In genomic region chr12:6382371-6382770, GRCh38 we compare ENCODE assay signal across 23 cellular contexts. TPM values are rescaled to one million over a fixed set of nuclear protein-coding genes. Genes with fewer than 3 reads are reported as not detected.
DNase-seq lines count a peak whose midpoint lies in the region; ATAC-seq, FAIRE-seq and TF ChIP-seq lines count a peak whose summit lies in the region.
"Had no signal": no experiment of that assay in that cellular context is flagged by ENCODE, and none has a peak within 500 bp of the region (broad histone marks: within the 10 kb centered on the region; RNA-seq: fewer than 3 reads in every experiment).

No MANE protein-coding gene starts in this region.

- FAIRE-seq in A549 (lab: Jason Lieb, UNC) = no peak
- FAIRE-seq: keratinocyte had no signal

- TF ChIP-seq EP300 in A549 (IDR thresholded peaks at IDR 0.05) (no peak), gastroesophageal sphincter (IDR thresholded peaks at IDR 0.05) (no peak)

- H3K4me1 ChIP-seq in A549 (peaks cover 43% of the 10 kb centered on the region), HCT116 (ENCODE audit: control insufficient read depth in 1 of 2, insufficient read depth in 2 of 2, low read length in 2 of 2) (peaks cover 34 to 55% of the 10 kb centered on the region in 2 experiments), gastroesophageal sphincter (peaks cover 1 to 83% (median 28%) of the 10 kb centered on the region in 3 donors), stomach smooth muscle (ENCODE audit: control insufficient read depth, insufficient read depth, low read length) (peaks cover 57% of the 10 kb centered on the region)

- H3K9me3 Mint-ChIP-seq in chondrocyte (ENCODE audit: low read depth) = no peaks in the 10 kb centered on the region
- H3K9me3 Mint-ChIP-seq: activated naive CD4-positive, alpha-beta T cell treated with anti-CD3 and anti-CD28 coated beads, Interleukin-2, amount 50 U/mL, for 72 hours had no signal

- H3K27ac Mint-ChIP-seq in chondrocyte (ENCODE audit: unreplicated experiment) = no peak overlapping the region
- H3K27ac Mint-ChIP-seq: activated naive CD4-positive, alpha-beta T cell treated with anti-CD3 and anti-CD28 coated beads, Interleukin-2, amount 50 U/mL, for 72 hours; T-helper 17 cell had no signal

- no peak for DNase-seq in A549 (ENCODE audit: low read depth in 1 of 2, low spot score in 1 of 2)
- DNase-seq in HCT116 (ENCODE audit: low read depth, low spot score) = no peak
- no peak for DNase-seq in chondrocyte (ENCODE audit: low spot score)
- no peak for DNase-seq in SKM-1 treated with dmso at 0.1 percent for 144 hours (lab: John Stamatoyannopoulos, UW; ENCODE audit: unreplicated experiment)
- DNase-seq: activated CD4-positive, alpha-beta T cell treated with anti-CD3 and anti-CD28 coated beads, Interleukin-2, amount 50 U/mL, for 1 hour; C1 segment of cervical spinal cord; effector memory CD4-positive, alpha-beta T cell; EL; gastrocnemius medialis; lower lobe of right lung; NCI-H1436 treated with DMSO at 0.1 percent for 48 hours; NCI-H510A treated with DMSO at 0.1 percent for 48 hours; nucleus accumbens; T-helper 17 cell had no signal

- H3K27me3 ChIP-seq in HCT116 (ENCODE audit: insufficient read depth, low read length) (no peaks in the 10 kb centered on the region), gastroesophageal sphincter (no peaks in the 10 kb centered on the region), stomach smooth muscle (ENCODE audit: control insufficient read depth in 1 of 2, insufficient read depth in 2 of 2, low read length in 2 of 2) (no peaks in the 10 kb centered on the region)
- H3K27me3 ChIP-seq: gastrocnemius medialis, SJSA1 had no signal

- H3K36me3 Mint-ChIP-seq in chondrocyte (ENCODE audit: low read depth) = no peaks in the 10 kb centered on the region

- RAD21 ChIA-PET in HCT116 (lab: Charles Lee; ENCODE audit: low non-redundant PET in 1 of 2, low total read pairs in 2 of 2, uncharacterized antibody in 2 of 2, unreplicated experiment in 2 of 2) = no interaction called here

- H3K79me2 ChIP-seq in HCT116 (ENCODE audit: insufficient read depth, low read length) = peaks cover 44% of the 10 kb centered on the region

- no peaks in the 10 kb centered on the region for H4K20me1 ChIP-seq in HCT116 (ENCODE audit: insufficient read depth)

- POLR2A ChIA-PET in A549 (lab: Yijun Ruan, JAX) (interaction anchor here (2.7 to 2.9 kb wide), 2 partner anchors 11 to 45 kb away, joined by 12 to 38 read pairs; no protein-coding TSS in a partner anchor), HCT116 (lab: Charles Lee) (interaction anchor here (3.2 kb wide), 1 partner anchor 11 kb away, joined by 13 read pairs; no protein-coding TSS in a partner anchor)

- peak overlapping the region; percentile 99 to 100 for H3K27ac ChIP-seq in A549
- no peak overlapping the region; the same call in 1 of the 2 replicates for H3K27ac ChIP-seq in HCT116 (ENCODE audit: low read depth, low read length)
- H3K27ac ChIP-seq in gastroesophageal sphincter = peak overlapping the region in 3 of 4 donors; percentile 94 to 97 (median 97)
- H3K27ac ChIP-seq in stomach smooth muscle (ENCODE audit: low read length) = peak overlapping the region; percentile 94
- H3K27ac ChIP-seq: KMS-11, SJSA1 had no signal

- H3K4me3 Mint-ChIP-seq in chondrocyte (ENCODE audit: unreplicated experiment) = no peak overlapping the region

- TF ChIP-seq POLR2A in A549 (IDR thresholded peaks at IDR 0.05; ENCODE audit: low read length) = no peak
- no peak for TF ChIP-seq POLR2A in HCT116 (IDR thresholded peaks at IDR 0.05; ENCODE audit: borderline replicate concordance, extremely low read depth, insufficient read depth, insufficient read length)
- no peak for TF ChIP-seq POLR2A in gastroesophageal sphincter (IDR thresholded peaks at IDR 0.05)

- no peaks in the 10 kb centered on the region for H3K9me3 ChIP-seq in A549
- H3K9me3 ChIP-seq in HCT116 (ENCODE audit: control insufficient read depth in 1 of 2, insufficient read depth in 1 of 2, low read depth in 1 of 2, low read length in 2 of 2) = no peaks in the 10 kb centered on the region
- H3K9me3 ChIP-seq in gastroesophageal sphincter = no peaks in the 10 kb centered on the region
- no peaks in the 10 kb centered on the region for H3K9me3 ChIP-seq in stomach smooth muscle (ENCODE audit: control insufficient read depth in 2 of 2, low read length in 2 of 2)
- H3K9me3 ChIP-seq: gastrocnemius medialis, lower lobe of right lung, SJSA1 had no signal

- 89% methylated on average over 7 of the region's 7 CpGs for WGBS in A549 (ENCODE audit: missing lambda C conversion rate)
- WGBS in gastroesophageal sphincter (ENCODE audit: low coverage in 1 of 2), 2 donors = 71 to 80% methylated on average over 6 to 7 of the region's 7 CpGs

- H3K4me1 Mint-ChIP-seq in chondrocyte (ENCODE audit: low read depth) = peaks cover 19% of the 10 kb centered on the region

- H2AFZ ChIP-seq in HCT116 (ENCODE audit: low read depth, low read length, poor library complexity, severe bottlenecking) = no peak overlapping the region

- H3K9me2 ChIP-seq in HCT116 (ENCODE audit: insufficient read depth) = no peaks in the 10 kb centered on the region

- H3K4me3 ChIP-seq in A549 (no peak overlapping the region), HCT116 (replicated peaks in 1 of 2; ENCODE audit: low read depth in 1 of 2, low read length in 2 of 2) (no peak overlapping the region), gastroesophageal sphincter (no peak overlapping the region), stomach smooth muscle (ENCODE audit: low read length in 2 of 2) (no peak overlapping the region)
- H3K4me3 ChIP-seq: SJSA1 had no signal

- no TSS peak for BruUV-seq in HCT116 (replicated peaks; lab: Mats Ljungman, UMichigan)

- intact Hi-C loops in HCT116 (cut with micrococcal nuclease) = no loop called here

- no peak for TF ChIP-seq RAD21 in A549 (conservative IDR thresholded peaks at IDR 0.05 in 1 of 2, IDR thresholded peaks at IDR 0.05 in 1 of 2)
- TF ChIP-seq RAD21 in HCT116 (IDR thresholded peaks at IDR 0.05; ENCODE audit: low read depth) = no peak

- no peak for TF ChIP-seq CTCF in A549 (IDR thresholded peaks at IDR 0.05)
- no peak for TF ChIP-seq CTCF in HCT116 (IDR thresholded peaks at IDR 0.05 in 2 of 3, conservative IDR thresholded peaks at IDR 0.05 in 1 of 3; ENCODE audit: borderline replicate concordance in 1 of 3, insufficient read depth in 1 of 3, low read depth in 2 of 3, low read length in 2 of 3)
- no peak for TF ChIP-seq CTCF in gastroesophageal sphincter (IDR thresholded peaks at IDR 0.05)
- TF ChIP-seq CTCF in chondrocyte (IDR thresholded peaks at IDR 0.05) = no peak

- CTCF ChIA-PET in A549 (lab: Yijun Ruan, JAX) = interaction anchor here (1.7 to 7.0 kb wide), 4 partner anchors 26 to 59 kb away, joined by 3 to 51 read pairs (median 8); partner anchors contain the start of gene TNFRSF1A
- CTCF ChIA-PET in HCT116 (lab: Charles Lee) = no interaction called here

- no peaks in the 10 kb centered on the region for H3K27me3 Mint-ChIP-seq in chondrocyte (ENCODE audit: low read depth)

- ATAC-seq in A549 (no peak), HCT116 (no peak), gastroesophageal sphincter (no peak), HG02623 (IDR thresholded peaks at IDR 0.05; ENCODE audit: unreplicated experiment) (no peak), SK-N-SH treated with all-trans-retinoic acid at 6 μM for 48 hours (no peak)
- ATAC-seq: esophagus mucosa, gastrocnemius medialis, lower lobe of right lung, T-helper 17 cell had no signal

- H3K36me3 ChIP-seq in HCT116 (ENCODE audit: control insufficient read depth in 1 of 2, insufficient read depth in 2 of 2, low read length in 2 of 2) = peaks cover 10 to 15% of the 10 kb centered on the region in 2 experiments; a peak in 3 of 4 replicates
- peaks cover 0 to 17% of the 10 kb centered on the region in 2 donors for H3K36me3 ChIP-seq in gastroesophageal sphincter
- H3K36me3 ChIP-seq in stomach smooth muscle (ENCODE audit: control insufficient read depth in 2 of 2, insufficient read depth in 2 of 2, low read length in 2 of 2) = peaks cover 15% of the 10 kb centered on the region in 2 donors

- H3K9ac ChIP-seq in HCT116 (ENCODE audit: low read length) (peak overlapping the region; percentile 93; the same call in 1 of the 2 replicates), stomach smooth muscle (ENCODE audit: low read length in 2 of 2) (peak overlapping the region in 1 of 2 donors; percentile 95)
- H3K9ac ChIP-seq: KMS-11 had no signal

- H3K4me2 ChIP-seq in A549 (no peak overlapping the region), HCT116 (ENCODE audit: low read length) (peak overlapping the region; percentile 86)
- H3K4me2 ChIP-seq: KMS-11 had no signal

TF ChIP-seq in SK-N-SH treated with all-trans-retinoic acid at 6 μM for 48 hours, 23 proteins besides CTCF, POLR2A, EP300 and RAD21 (continues in another document):
- TF ChIP-seq ZNF8 (CRISPR knock-in tag; IDR thresholded peaks at IDR 0.05) = no peak
- no peak for TF ChIP-seq ZNF70 (CRISPR knock-in tag; IDR thresholded peaks at IDR 0.05)
- TF ChIP-seq GLIS3 (CRISPR knock-in tag; IDR thresholded peaks at IDR 0.05) = no peak

RNA-seq across cellular contexts. Expression of gene LTBR, which starts 1.6 kb away (rescaled TPM):
- 57.3 and 63.9 TPM in 2 replicates for polyA plus RNA-seq in A549 (2011; rRNA removed)
- polyA plus RNA-seq in A549 (2012; cell fraction: cytosol; rRNA removed) = 72.7 and 103 TPM in 2 replicates
- polyA plus RNA-seq in A549 (2012; cell fraction: nucleus; rRNA removed) = 137 and 148 TPM in 2 replicates
- polyA plus RNA-seq in A549 (2017; fragmentation: RNase III; extraction: RNeasy Plus Mini Kit Qiagen cat#74134 plus additional on column Dnase treatment) = 90.4 to 110 TPM (median 109 TPM) in 3 replicates
- polyA minus RNA-seq in A549 (2011; rRNA and poly(A)+ RNA removed) = 47.1 and 54.7 TPM in 2 replicates
- total RNA-seq in HCT116 (2021; ENCODE audit: unreplicated experiment) = 128 TPM
- 91.2 and 100 TPM in 2 replicates for polyA plus RNA-seq in HCT116 (2012)
- 100 to 1,000 TPM in 3 of 4 donors, 10 to 100 TPM in 1; 86.5 to 139 (median 119) TPM for total RNA-seq in gastroesophageal sphincter
- total RNA-seq in chondrocyte = 11.8 to 46.5 TPM (median 41.1 TPM) in 3 replicates

RNA-seq across cellular contexts. Expression of gene SCNN1A, which starts 7.0 kb away (rescaled TPM):
- polyA plus RNA-seq in A549 (2011; rRNA removed) = 7.0 and 7.6 TPM in 2 replicates
- polyA plus RNA-seq in A549 (2012; cell fraction: cytosol; rRNA removed) = 4.2 and 6.8 TPM in 2 replicates
- polyA plus RNA-seq in A549 (2012; cell fraction: nucleus; rRNA removed) = 14.1 and 14.4 TPM in 2 replicates
- 4.3 to 6.0 TPM (median 5.7 TPM) in 3 replicates for polyA plus RNA-seq in A549 (2017; fragmentation: RNase III; extraction: RNeasy Plus Mini Kit Qiagen cat#74134 plus additional on column Dnase treatment)
- 6.4 and 12.4 TPM in 2 replicates for polyA minus RNA-seq in A549 (2011; rRNA and poly(A)+ RNA removed)
- total RNA-seq in HCT116 (2021; ENCODE audit: unreplicated experiment) = 118 TPM
- 150 and 159 TPM in 2 replicates for polyA plus RNA-seq in HCT116 (2012)
- 10 to 100 TPM in 1 of 4 donors, 1 to 10 TPM in 1, under 1 TPM in 1, not detected in 1; 0.62 to 19.9 (median 5.2) TPM for total RNA-seq in gastroesophageal sphincter
- total RNA-seq in chondrocyte = 0.87 to 2.6 TPM (median 1.9 TPM) in 3 replicates

RNA-seq across cellular contexts. Expression of gene TNFRSF1A, which starts 40.5 kb away (rescaled TPM):
- polyA plus RNA-seq in A549 (2011; rRNA removed) = 460 and 621 TPM in 2 replicates
- polyA plus RNA-seq in A549 (2012; cell fraction: cytosol; rRNA removed) = 275 and 344 TPM in 2 replicates
- polyA plus RNA-seq in A549 (2012; cell fraction: nucleus; rRNA removed) = 409 and 455 TPM in 2 replicates
- polyA plus RNA-seq in A549 (2017; fragmentation: RNase III; extraction: RNeasy Plus Mini Kit Qiagen cat#74134 plus additional on column Dnase treatment) = 324 to 416 TPM (median 367 TPM) in 3 replicates
- 307 and 325 TPM in 2 replicates for polyA minus RNA-seq in A549 (2011; rRNA and poly(A)+ RNA removed)
- total RNA-seq in HCT116 (2021; ENCODE audit: unreplicated experiment) = 129 TPM
- 91.0 and 116 TPM in 2 replicates for polyA plus RNA-seq in HCT116 (2012)
- 100 to 1,000 TPM; 150 to 356 (median 227) TPM for total RNA-seq in gastroesophageal sphincter
- 88.5 to 128 TPM (median 127 TPM) in 3 replicates for total RNA-seq in chondrocyte
